Comparison of ENCODE assay signal across 20 cellular contexts in genomic region chr3:85502148-85502875, GRCh38.
DNase-seq lines count a peak whose midpoint lies in the region; ATAC-seq and TF ChIP-seq lines count a peak whose summit lies in the region.
"Had no signal": no experiment of that assay in that cellular context is flagged by ENCODE, and none has a peak within 500 bp of the region (broad histone marks: within the 10 kb centered on the region; RNA-seq: fewer than 3 reads in every experiment).

No MANE protein-coding gene starts in this region.

- TF ChIP-seq EP300 in neural cell (conservative IDR thresholded peaks at IDR 0.05; ENCODE audit: poor library complexity, severe bottlenecking): no peak

- H2AFZ ChIP-seq in GM23338 (no peak overlapping the region), neural cell (ENCODE audit: low read depth, low read length) (no peak overlapping the region)

- H3K27me3 ChIP-seq in GM23338 (ENCODE audit: insufficient read depth) (no peaks in the 10 kb centered on the region), neural cell (ENCODE audit: insufficient read depth, low read depth, low read length) (no peaks in the 10 kb centered on the region)
- H3K27me3 ChIP-seq: BLaER1 had no signal

- no peak overlapping the region for H3K4me2 ChIP-seq in GM23338
- H3K4me2 ChIP-seq in neural cell (ENCODE audit: low read length): no peak overlapping the region
- H3K4me2 ChIP-seq: BLaER1 had no signal

- H3K9me2 ChIP-seq in GM23338 (ENCODE audit: insufficient read depth) (no peaks in the 10 kb centered on the region), neural cell (ENCODE audit: insufficient read depth, low read length) (no peaks in the 10 kb centered on the region)

- ATAC-seq in GM23338: no peak
- ATAC-seq: CD8-positive, alpha-beta T cell; GM12878 had no signal

- no peak overlapping the region for H3K4me3 Mint-ChIP-seq in GM23338
- H3K4me3 Mint-ChIP-seq in chondrocyte (ENCODE audit: unreplicated experiment): no peak overlapping the region
- H3K4me3 Mint-ChIP-seq: B cell; CD4-positive, CD25-positive, alpha-beta regulatory T cell; CD8-positive, alpha-beta T cell; HFFc6 had no signal

- H3K9ac ChIP-seq in SK-N-MC (ENCODE audit: insufficient read length) (no peak overlapping the region), neural cell (ENCODE audit: low read length) (no peak overlapping the region)
- H3K9ac ChIP-seq: BLaER1 had no signal

- H3K9me3 Mint-ChIP-seq in GM23338: no peaks in the 10 kb centered on the region
- H3K9me3 Mint-ChIP-seq in chondrocyte (ENCODE audit: low read depth): no peaks in the 10 kb centered on the region

- H3K9me3 ChIP-seq in SK-N-MC (ENCODE audit: low read depth, low read length): no peaks in the 10 kb centered on the region
- H3K9me3 ChIP-seq in neural cell (ENCODE audit: low read length): no peaks in the 10 kb centered on the region
- H3K9me3 ChIP-seq: Caco-2, HAP-1 had no signal

- H3K4me3 ChIP-seq in GM23338: no peak overlapping the region
- no peak overlapping the region for H3K4me3 ChIP-seq in SK-N-MC
- H3K4me3 ChIP-seq in neural cell (ENCODE audit: low read length): no peak overlapping the region
- H3K4me3 ChIP-seq: BLaER1, GM12878, HAP-1 had no signal

- H3K27me3 Mint-ChIP-seq in GM23338 (ENCODE audit: insufficient read depth, low read depth, poor library complexity): peaks cover 2% of the 10 kb centered on the region
- no peaks in the 10 kb centered on the region for H3K27me3 Mint-ChIP-seq in chondrocyte (ENCODE audit: low read depth)
- H3K27me3 Mint-ChIP-seq: B cell; CD4-positive, CD25-positive, alpha-beta regulatory T cell had no signal

- no peak for TF ChIP-seq RAD21 in neural cell (conservative IDR thresholded peaks at IDR 0.05)

- no peaks in the 10 kb centered on the region for H3K36me3 ChIP-seq in GM23338 (ENCODE audit: insufficient read depth)
- H3K36me3 ChIP-seq in SK-N-MC (ENCODE audit: insufficient read depth, low read length): no peaks in the 10 kb centered on the region
- H3K36me3 ChIP-seq in neural cell (ENCODE audit: insufficient read depth, low read length): no peaks in the 10 kb centered on the region
- H3K36me3 ChIP-seq: BLaER1, HAP-1 had no signal

- peaks cover 2% of the 10 kb centered on the region; the same call in 1 of the 3 replicates for H3K36me3 Mint-ChIP-seq in GM23338 (ENCODE audit: low read depth)
- H3K36me3 Mint-ChIP-seq in chondrocyte (ENCODE audit: low read depth): no peaks in the 10 kb centered on the region
- H3K36me3 Mint-ChIP-seq: CD4-positive, CD25-positive, alpha-beta regulatory T cell; CD8-positive, alpha-beta T cell had no signal

- H4K20me1 ChIP-seq in GM23338 (replicated peaks; ENCODE audit: insufficient read depth): no peaks in the 10 kb centered on the region
- H4K20me1 ChIP-seq in neural cell (ENCODE audit: insufficient read depth): no peaks in the 10 kb centered on the region
- H4K20me1 ChIP-seq: BLaER1 had no signal

- peak overlapping the region; percentile 21; the same call in 1 of the 2 replicates for H3K27ac Mint-ChIP-seq in GM23338
- no peak overlapping the region for H3K27ac Mint-ChIP-seq in chondrocyte (ENCODE audit: unreplicated experiment)
- H3K27ac Mint-ChIP-seq: B cell; CD4-positive, CD25-positive, alpha-beta regulatory T cell; CD8-positive, alpha-beta T cell; HFFc6 had no signal

- TF ChIP-seq CTCF in GM23338 (conservative IDR thresholded peaks at IDR 0.05; ENCODE audit: low read depth in 2 of 2) (no peak), neural cell (IDR thresholded peaks at IDR 0.05; ENCODE audit: poor library complexity, severe bottlenecking) (no peak), chondrocyte (IDR thresholded peaks at IDR 0.05) (no peak)

- H3K4me1 ChIP-seq in GM23338 (ENCODE audit: insufficient read depth): no peaks in the 10 kb centered on the region
- H3K4me1 ChIP-seq: BLaER1, Caco-2 had no signal

- in situ Hi-C loops in G401 (cut with HindIII; ENCODE audit: low sequenced_read_pairs): no loop called here

- no peaks in the 10 kb centered on the region for H3F3A ChIP-seq in GM23338 (replicated peaks; ENCODE audit: low read depth)
- H3F3A ChIP-seq in neural cell (ENCODE audit: insufficient read depth, low read length, poor library complexity, severe bottlenecking): no peaks in the 10 kb centered on the region

- H3K79me2 ChIP-seq in GM23338 (replicated peaks; ENCODE audit: insufficient read depth) (no peaks in the 10 kb centered on the region), neural cell (replicated peaks; ENCODE audit: insufficient read depth, low read length) (no peaks in the 10 kb centered on the region)

- H3K4me1 Mint-ChIP-seq in GM23338: peaks cover 2% of the 10 kb centered on the region; the same call in 1 of the 3 replicates
- peaks cover 7% of the 10 kb centered on the region for H3K4me1 Mint-ChIP-seq in chondrocyte (ENCODE audit: low read depth)
- H3K4me1 Mint-ChIP-seq: B cell; CD4-positive, CD25-positive, alpha-beta regulatory T cell had no signal

- DNase-seq in GM23338 (ENCODE audit: low spot score): no peak
- peak; percentile 42 for DNase-seq in NCI-H2227 (lab: John Stamatoyannopoulos, UW; ENCODE audit: unreplicated experiment)
- DNase-seq in SK-N-MC (ENCODE audit: low read depth, low spot score): no peak
- DNase-seq in chondrocyte (ENCODE audit: low spot score): no peak
- DNase-seq in dedifferentiated amniotic fluid mesenchymal stem cell (ENCODE audit: extremely low spot score): no peak
- no peak for DNase-seq in G401 (ENCODE audit: low spot score)
- DNase-seq: Caco-2; CD4-positive, CD25-positive, alpha-beta regulatory T cell; CD8-positive, alpha-beta T cell; DMS153; DND-41; GDM1; GOT3; HFFc6 had no signal

- H3K27ac ChIP-seq in GM23338 (ENCODE audit: low read depth): no peak overlapping the region
- H3K27ac ChIP-seq in SK-N-MC: peak overlapping the region; percentile 6; the same call in 1 of the 2 replicates
- H3K27ac ChIP-seq in neural cell (ENCODE audit: low read length): no peak overlapping the region
- H3K27ac ChIP-seq: BLaER1, C4-2B had no signal

TF ChIP-seq in GM23338, 12 proteins besides CTCF, POLR2A, EP300 and RAD21 (continues in another document):
- TF ChIP-seq STAT1 (IDR thresholded peaks at IDR 0.05; ENCODE audit: unreplicated experiment) (no peak), EZH2 (IDR thresholded peaks at IDR 0.05; ENCODE audit: low read depth, unreplicated experiment) (no peak), NANOG (IDR thresholded peaks at IDR 0.05; ENCODE audit: borderline replicate concordance) (no peak)
- TF ChIP-seq, protein P1, sequence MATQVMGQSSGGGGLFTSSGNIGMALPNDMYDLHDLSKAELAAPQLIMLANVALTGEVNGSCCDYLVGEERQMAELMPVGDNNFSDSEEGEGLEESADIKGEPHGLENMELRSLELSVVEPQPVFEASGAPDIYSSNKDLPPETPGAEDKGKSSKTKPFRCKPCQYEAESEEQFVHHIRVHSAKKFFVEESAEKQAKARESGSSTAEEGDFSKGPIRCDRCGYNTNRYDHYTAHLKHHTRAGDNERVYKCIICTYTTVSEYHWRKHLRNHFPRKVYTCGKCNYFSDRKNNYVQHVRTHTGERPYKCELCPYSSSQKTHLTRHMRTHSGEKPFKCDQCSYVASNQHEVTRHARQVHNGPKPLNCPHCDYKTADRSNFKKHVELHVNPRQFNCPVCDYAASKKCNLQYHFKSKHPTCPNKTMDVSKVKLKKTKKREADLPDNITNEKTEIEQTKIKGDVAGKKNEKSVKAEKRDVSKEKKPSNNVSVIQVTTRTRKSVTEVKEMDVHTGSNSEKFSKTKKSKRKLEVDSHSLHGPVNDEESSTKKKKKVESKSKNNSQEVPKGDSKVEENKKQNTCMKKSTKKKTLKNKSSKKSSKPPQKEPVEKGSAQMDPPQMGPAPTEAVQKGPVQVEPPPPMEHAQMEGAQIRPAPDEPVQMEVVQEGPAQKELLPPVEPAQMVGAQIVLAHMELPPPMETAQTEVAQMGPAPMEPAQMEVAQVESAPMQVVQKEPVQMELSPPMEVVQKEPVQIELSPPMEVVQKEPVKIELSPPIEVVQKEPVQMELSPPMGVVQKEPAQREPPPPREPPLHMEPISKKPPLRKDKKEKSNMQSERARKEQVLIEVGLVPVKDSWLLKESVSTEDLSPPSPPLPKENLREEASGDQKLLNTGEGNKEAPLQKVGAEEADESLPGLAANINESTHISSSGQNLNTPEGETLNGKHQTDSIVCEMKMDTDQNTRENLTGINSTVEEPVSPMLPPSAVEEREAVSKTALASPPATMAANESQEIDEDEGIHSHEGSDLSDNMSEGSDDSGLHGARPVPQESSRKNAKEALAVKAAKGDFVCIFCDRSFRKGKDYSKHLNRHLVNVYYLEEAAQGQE (IDR thresholded peaks at IDR 0.05; ENCODE audit: unreplicated experiment): no peak

TF ChIP-seq in neural cell, 6 proteins besides CTCF, POLR2A, EP300 and RAD21:
- TF ChIP-seq TAF1 (IDR thresholded peaks at IDR 0.05; ENCODE audit: low read depth): no peak
- no peak for TF ChIP-seq POLR2AphosphoS5 (IDR thresholded peaks at IDR 0.05)
- TF ChIP-seq, protein P1 (IDR thresholded peaks at IDR 0.05; ENCODE audit: borderline replicate concordance): peak; percentile 58
- no peak for TF ChIP-seq SMC3 (conservative IDR thresholded peaks at IDR 0.05; ENCODE audit: poor library complexity)
